In genomic region chr15:50075292-50075691, GRCh38 we compare ENCODE assay signal across 25 cellular contexts. TPM values are rescaled to one million over a fixed set of nuclear protein-coding genes. Genes with fewer than 3 reads are reported as not detected.
"Had no signal": no experiment of that assay in that cellular context is flagged by ENCODE, and none has a peak within 500 bp of the region (broad histone marks: within the 10 kb centered on the region; RNA-seq: fewer than 3 reads in every experiment).

No MANE protein-coding gene starts in this region.

- H3K4me3 ChIP-seq: hepatocyte, left ventricle myocardium inferior, lung, neural progenitor cell, ovary, right atrium auricular region, right lobe of liver, smooth muscle cell, stomach, testis, thyroid gland, transverse colon, upper lobe of left lung had no signal

- H2AFZ ChIP-seq: hepatocyte, neural progenitor cell had no signal

- ATAC-seq: right lobe of liver; stimulated activated naive CD8-positive, alpha-beta T cell treated with anti-CD3 and anti-CD28 coated beads, Interleukin-15, Interleukin-2, amounts not matched to agents 100 U/mL and 50 U/mL, for 24 hours had no signal

- H3K27ac ChIP-seq: hepatocyte, left ventricle myocardium inferior, neural progenitor cell, ovary, right atrium auricular region, right lobe of liver, stomach, testis, thyroid gland, transverse colon, upper lobe of left lung had no signal

- H3K4me1 ChIP-seq: left ventricle myocardium inferior, right atrium auricular region, right lobe of liver, stomach, testis, thyroid gland, upper lobe of left lung had no signal

- H3K9ac ChIP-seq: neural progenitor cell had no signal

- FAIRE-seq: urothelium cell line had no signal

- H3K36me3 ChIP-seq: left ventricle myocardium inferior, neural progenitor cell, ovary, right atrium auricular region, right lobe of liver, stomach, thyroid gland, transverse colon, upper lobe of left lung had no signal

- H3K27me3 ChIP-seq: hepatocyte, neural progenitor cell, ovary, right atrium auricular region, right lobe of liver, stomach, testis, thyroid gland, transverse colon, upper lobe of left lung had no signal

- H3K9me3 ChIP-seq: left ventricle myocardium inferior, ovary, right atrium auricular region, right lobe of liver, stomach, testis, thyroid gland, transverse colon, upper lobe of left lung had no signal

- H3K79me2 ChIP-seq: hepatocyte had no signal

- H3K4me2 ChIP-seq: hepatocyte, neural progenitor cell, smooth muscle cell had no signal

- DNase-seq: islet precursor cell; left ventricle myocardium inferior; mesendoderm; naive B cell; nephron progenitor cell; ovary; right lobe of liver; stimulated activated CD4-positive, alpha-beta T cell treated with anti-CD3 and anti-CD28 coated beads, Interleukin-1b, Interleukin-23, amount 100 ng/mL, for 48 hours; stimulated activated CD4-positive, alpha-beta T cell treated with anti-CD3 and anti-CD28 coated beads, Interleukin-2, amount 100 ng/mL, for 48 hours; stimulated activated CD4-positive, alpha-beta T cell treated with anti-CD3 and anti-CD28 coated beads, Interleukin-4, amount 100 ng/mL, for 4 hours; stimulated activated CD8-positive, alpha-beta memory T cell treated with anti-CD3 and anti-CD28 coated beads, Interleukin-4, amount 100 ng/mL, for 48 hours; stimulated activated naive B cell treated with anti-CD40 and anti-IgM and Interleukin-4, amounts not matched to agents 10 μg/mL and 1 μg/mL and 100 μg/mL, for 72 hours; stimulated activated naive CD8-positive, alpha-beta T cell treated with anti-CD3 and anti-CD28 coated beads, Interleukin-15, Interleukin-2, amounts not matched to agents 100 U/mL and 50 U/mL, for 24 hours; stomach; testis; thyroid gland; transverse colon; upper lobe of left lung had no signal

RNA-seq across cellular contexts. Expression of gene ATP8B4, which starts 43.7 kb away (rescaled TPM):
- total RNA-seq: pulmonary artery endothelial cell had no signal
